1 cellular context compared by ENCODE assay signal in the genomic region with DNA sequence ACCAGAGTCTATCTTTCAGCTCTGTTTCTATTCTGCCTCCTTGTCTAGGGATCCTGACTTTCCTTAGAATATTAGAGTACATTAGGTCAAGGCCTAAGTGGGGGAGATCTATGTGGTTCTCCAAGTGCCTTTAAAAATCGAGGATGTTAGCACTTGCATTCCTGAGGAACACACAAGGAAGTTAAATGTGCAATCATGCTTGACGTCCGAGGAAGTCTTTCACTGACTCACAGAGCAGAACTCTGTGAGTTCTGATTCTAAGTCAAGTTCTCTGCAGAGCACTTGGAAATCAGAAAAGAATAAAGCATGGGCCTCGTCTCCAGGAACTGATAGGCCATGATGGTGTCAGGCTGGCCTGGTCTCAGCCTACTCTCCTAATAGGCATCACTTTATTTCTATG.
TF ChIP-seq lines count a peak whose summit lies in the region.

No MANE protein-coding gene starts in this region.

TF ChIP-seq in GM12878, 131 proteins besides CTCF, POLR2A, EP300 and RAD21 (continued from another document):
- TF ChIP-seq, protein P1, sequence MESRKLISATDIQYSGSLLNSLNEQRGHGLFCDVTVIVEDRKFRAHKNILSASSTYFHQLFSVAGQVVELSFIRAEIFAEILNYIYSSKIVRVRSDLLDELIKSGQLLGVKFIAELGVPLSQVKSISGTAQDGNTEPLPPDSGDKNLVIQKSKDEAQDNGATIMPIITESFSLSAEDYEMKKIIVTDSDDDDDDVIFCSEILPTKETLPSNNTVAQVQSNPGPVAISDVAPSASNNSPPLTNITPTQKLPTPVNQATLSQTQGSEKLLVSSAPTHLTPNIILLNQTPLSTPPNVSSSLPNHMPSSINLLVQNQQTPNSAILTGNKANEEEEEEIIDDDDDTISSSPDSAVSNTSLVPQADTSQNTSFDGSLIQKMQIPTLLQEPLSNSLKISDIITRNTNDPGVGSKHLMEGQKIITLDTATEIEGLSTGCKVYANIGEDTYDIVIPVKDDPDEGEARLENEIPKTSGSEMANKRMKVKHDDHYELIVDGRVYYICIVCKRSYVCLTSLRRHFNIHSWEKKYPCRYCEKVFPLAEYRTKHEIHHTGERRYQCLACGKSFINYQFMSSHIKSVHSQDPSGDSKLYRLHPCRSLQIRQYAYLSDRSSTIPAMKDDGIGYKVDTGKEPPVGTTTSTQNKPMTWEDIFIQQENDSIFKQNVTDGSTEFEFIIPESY (IDR thresholded peaks at IDR 0.05): no peak
- TF ChIP-seq YBX1 (IDR thresholded peaks at IDR 0.05) (no peak), PAX5 (IDR thresholded peaks at IDR 0.05; ENCODE audit: borderline replicate concordance, low read depth, low read length) (no peak), TCF12 (IDR thresholded peaks at IDR 0.05; ENCODE audit: low read depth, low read length) (no peak), MEF2B (IDR thresholded peaks at IDR 0.05; ENCODE audit: partially characterized antibody, poor library complexity, severe bottlenecking) (no peak), FOXM1 (IDR thresholded peaks at IDR 0.05; ENCODE audit: low read depth, low read length) (no peak), SUPT20H (IDR thresholded peaks at IDR 0.05; ENCODE audit: borderline replicate concordance, control insufficient read depth, low read depth, low read length) (no peak), HCFC1 (IDR thresholded peaks at IDR 0.05; ENCODE audit: low read length) (no peak)
- TF ChIP-seq, protein P2, sequence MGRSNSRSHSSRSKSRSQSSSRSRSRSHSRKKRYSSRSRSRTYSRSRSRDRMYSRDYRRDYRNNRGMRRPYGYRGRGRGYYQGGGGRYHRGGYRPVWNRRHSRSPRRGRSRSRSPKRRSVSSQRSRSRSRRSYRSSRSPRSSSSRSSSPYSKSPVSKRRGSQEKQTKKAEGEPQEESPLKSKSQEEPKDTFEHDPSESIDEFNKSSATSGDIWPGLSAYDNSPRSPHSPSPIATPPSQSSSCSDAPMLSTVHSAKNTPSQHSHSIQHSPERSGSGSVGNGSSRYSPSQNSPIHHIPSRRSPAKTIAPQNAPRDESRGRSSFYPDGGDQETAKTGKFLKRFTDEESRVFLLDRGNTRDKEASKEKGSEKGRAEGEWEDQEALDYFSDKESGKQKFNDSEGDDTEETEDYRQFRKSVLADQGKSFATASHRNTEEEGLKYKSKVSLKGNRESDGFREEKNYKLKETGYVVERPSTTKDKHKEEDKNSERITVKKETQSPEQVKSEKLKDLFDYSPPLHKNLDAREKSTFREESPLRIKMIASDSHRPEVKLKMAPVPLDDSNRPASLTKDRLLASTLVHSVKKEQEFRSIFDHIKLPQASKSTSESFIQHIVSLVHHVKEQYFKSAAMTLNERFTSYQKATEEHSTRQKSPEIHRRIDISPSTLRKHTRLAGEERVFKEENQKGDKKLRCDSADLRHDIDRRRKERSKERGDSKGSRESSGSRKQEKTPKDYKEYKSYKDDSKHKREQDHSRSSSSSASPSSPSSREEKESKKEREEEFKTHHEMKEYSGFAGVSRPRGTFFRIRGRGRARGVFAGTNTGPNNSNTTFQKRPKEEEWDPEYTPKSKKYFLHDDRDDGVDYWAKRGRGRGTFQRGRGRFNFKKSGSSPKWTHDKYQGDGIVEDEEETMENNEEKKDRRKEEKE (IDR thresholded peaks at IDR 0.05): no peak
